Comparison of ENCODE assay signal across 25 cellular contexts in the genomic region with DNA sequence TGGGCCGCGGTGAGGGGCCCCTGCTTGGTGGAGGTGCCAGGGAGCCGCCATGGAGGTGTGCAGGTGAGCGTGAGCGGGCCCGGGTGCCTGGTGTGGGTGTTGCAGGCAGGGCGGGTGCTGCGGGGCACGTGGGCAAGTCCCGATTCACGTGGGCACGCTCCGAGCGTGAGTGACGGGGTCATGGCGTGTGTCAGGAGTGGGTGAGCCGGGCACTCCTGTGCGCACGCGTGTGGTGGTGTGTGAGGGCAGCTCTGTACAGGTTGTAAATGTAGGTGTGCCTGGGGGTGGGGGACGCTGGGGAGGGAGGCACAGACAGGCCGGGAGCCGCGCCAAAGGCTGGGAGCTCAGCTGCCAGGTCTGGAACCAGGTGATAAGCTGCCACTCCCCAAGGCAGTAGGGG. TPM values are rescaled to one million over a fixed set of nuclear protein-coding genes. Genes with fewer than 3 reads are reported as not detected.
DNase-seq lines count a peak whose midpoint lies in the region; ATAC-seq, FAIRE-seq and TF ChIP-seq lines count a peak whose summit lies in the region.
"Had no signal": no experiment of that assay in that cellular context is flagged by ENCODE, and none has a peak within 500 bp of the region (broad histone marks: within the 10 kb centered on the region; RNA-seq: fewer than 3 reads in every experiment).

No MANE protein-coding gene starts in this region.

- CTCF ChIA-PET in activated CD8-positive, alpha-beta T cell treated with anti-CD3 and anti-CD28 coated beads, Interleukin-2, amount 10 ng/mL, durations not matched to agents 7 days and 5 days (lab: Charles Lee): no interaction called here

- H3K4me3 ChIP-seq in cardiac muscle cell: no peak overlapping the region
- no peak overlapping the region for H3K4me3 ChIP-seq in esophagus muscularis mucosa
- H3K4me3 ChIP-seq in pancreas: no peak overlapping the region
- H3K4me3 ChIP-seq in uterus: no peak overlapping the region
- H3K4me3 ChIP-seq: adrenal gland, thyroid gland had no signal

- 83% methylated on average over 16 of the region's 24 CpGs for WGBS in esophagus muscularis mucosa
- WGBS in pancreas, 2 donors: 70 to 77% methylated on average over 23 to 24 of the region's 24 CpGs

- TF ChIP-seq POLR2A in esophagus muscularis mucosa (IDR thresholded peaks at IDR 0.05; ENCODE audit: low read depth) (no peak), uterus (IDR thresholded peaks at IDR 0.05) (no peak)

- H3K36me3 ChIP-seq in cardiac muscle cell (no peaks in the 10 kb centered on the region), esophagus muscularis mucosa (no peaks in the 10 kb centered on the region), pancreas (no peaks in the 10 kb centered on the region), uterus (no peaks in the 10 kb centered on the region)
- H3K36me3 ChIP-seq: adrenal gland, thyroid gland had no signal

- H3K27ac Mint-ChIP-seq in activated CD8-positive, alpha-beta T cell treated with anti-CD3 and anti-CD28 coated beads, Interleukin-2, amount 10 ng/mL, durations not matched to agents 7 days and 5 days: no peak overlapping the region
- H3K27ac Mint-ChIP-seq: activated T-cell treated with anti-CD3 and anti-CD28 coated beads, Interleukin-2, amount 50 U/mL, for 24 hours; natural killer cell treated with Interleukin-12 subunit alpha and Interleukin-12 subunit beta and Interleukin-15 and Interleukin-18, amount 100 ng/mL, for 72 hours; stimulated activated effector memory CD8-positive, alpha-beta T cell treated with anti-CD3 and anti-CD28 coated beads, Interleukin-12 subunit alpha, Interleukin-12 subunit beta, amount 100 ng/mL, for 72 hours had no signal

- H3K4me3 Mint-ChIP-seq in activated CD8-positive, alpha-beta T cell treated with anti-CD3 and anti-CD28 coated beads, Interleukin-2, amount 10 ng/mL, durations not matched to agents 7 days and 5 days: no peak overlapping the region
- H3K4me3 Mint-ChIP-seq: activated T-cell treated with anti-CD3 and anti-CD28 coated beads, Interleukin-2, amount 50 U/mL, for 24 hours; natural killer cell treated with Interleukin-12 subunit alpha and Interleukin-12 subunit beta and Interleukin-15 and Interleukin-18, amount 100 ng/mL, for 72 hours; stimulated activated effector memory CD8-positive, alpha-beta T cell treated with anti-CD3 and anti-CD28 coated beads, Interleukin-12 subunit alpha, Interleukin-12 subunit beta, amount 100 ng/mL, for 72 hours had no signal

- no peak for TF ChIP-seq EP300 in esophagus muscularis mucosa (IDR thresholded peaks at IDR 0.05)

- POLR2A ChIA-PET in activated CD8-positive, alpha-beta T cell treated with anti-CD3 and anti-CD28 coated beads, Interleukin-2, amount 10 ng/mL, durations not matched to agents 7 days and 5 days (lab: Charles Lee): no interaction called here

- no peaks in the 10 kb centered on the region for H3K36me3 Mint-ChIP-seq in activated CD8-positive, alpha-beta T cell treated with anti-CD3 and anti-CD28 coated beads, Interleukin-2, amount 10 ng/mL, durations not matched to agents 7 days and 5 days (ENCODE audit: low read depth)
- H3K36me3 Mint-ChIP-seq: natural killer cell treated with Interleukin-12 subunit alpha and Interleukin-12 subunit beta and Interleukin-15 and Interleukin-18, amount 100 ng/mL, for 72 hours had no signal

- no peak for TF ChIP-seq CTCF in cardiac muscle cell (IDR thresholded peaks at IDR 0.05; ENCODE audit: low read depth, low read length)
- no peak for TF ChIP-seq CTCF in esophagus muscularis mucosa (IDR thresholded peaks at IDR 0.05)
- TF ChIP-seq CTCF in pancreas (IDR thresholded peaks at IDR 0.05): no peak
- TF ChIP-seq CTCF in uterus (IDR thresholded peaks at IDR 0.05): no peak

- peaks cover 37% of the 10 kb centered on the region for H3K4me1 ChIP-seq in cardiac muscle cell (ENCODE audit: low read depth)
- peaks cover 24 to 93% (median 87%) of the 10 kb centered on the region in 4 donors for H3K4me1 ChIP-seq in esophagus muscularis mucosa
- H3K4me1 ChIP-seq in pancreas: no peaks in the 10 kb centered on the region
- peaks cover 0 to 6% of the 10 kb centered on the region in 2 donors for H3K4me1 ChIP-seq in uterus

- FAIRE-seq in pancreas (lab: Jason Lieb, UNC): no peak
- FAIRE-seq: GM12892 had no signal

- peaks cover 2% of the 10 kb centered on the region for H3K4me1 Mint-ChIP-seq in activated CD8-positive, alpha-beta T cell treated with anti-CD3 and anti-CD28 coated beads, Interleukin-2, amount 10 ng/mL, durations not matched to agents 7 days and 5 days (ENCODE audit: low read depth)

- H3K27me3 ChIP-seq in cardiac muscle cell: no peaks in the 10 kb centered on the region
- H3K27me3 ChIP-seq in esophagus muscularis mucosa: no peaks in the 10 kb centered on the region
- no peaks in the 10 kb centered on the region for H3K27me3 ChIP-seq in pancreas
- no peaks in the 10 kb centered on the region for H3K27me3 ChIP-seq in uterus
- H3K27me3 ChIP-seq: adrenal gland, BE2C, thyroid gland had no signal

- H3K9me3 ChIP-seq in cardiac muscle cell (ENCODE audit: low read depth) (no peaks in the 10 kb centered on the region), esophagus muscularis mucosa (no peaks in the 10 kb centered on the region), pancreas (no peaks in the 10 kb centered on the region), uterus (no peaks in the 10 kb centered on the region)
- H3K9me3 ChIP-seq: adrenal gland, BE2C, thyroid gland had no signal

- no peaks in the 10 kb centered on the region for H3K9me3 Mint-ChIP-seq in activated CD8-positive, alpha-beta T cell treated with anti-CD3 and anti-CD28 coated beads, Interleukin-2, amount 10 ng/mL, durations not matched to agents 7 days and 5 days (ENCODE audit: insufficient read depth)
- H3K9me3 Mint-ChIP-seq: activated T-cell treated with anti-CD3 and anti-CD28 coated beads, Interleukin-2, amount 50 U/mL, for 24 hours; natural killer cell treated with Interleukin-12 subunit alpha and Interleukin-12 subunit beta and Interleukin-15 and Interleukin-18, amount 100 ng/mL, for 72 hours; stimulated activated effector memory CD8-positive, alpha-beta T cell treated with anti-CD3 and anti-CD28 coated beads, Interleukin-12 subunit alpha, Interleukin-12 subunit beta, amount 100 ng/mL, for 72 hours had no signal

- H3K27ac ChIP-seq in cardiac muscle cell (peak overlapping the region; percentile 99), esophagus muscularis mucosa (replicated peaks in 1 of 4) (peak overlapping the region; percentile 95 to 97 (median 96)), pancreas (peak overlapping the region in 3 of 4 donors; percentile 2 to 70 (median 45)), uterus (peak overlapping the region; percentile 93 to 95)
- H3K27ac ChIP-seq: KMS-11 had no signal

- no peaks in the 10 kb centered on the region for H3K27me3 Mint-ChIP-seq in activated CD8-positive, alpha-beta T cell treated with anti-CD3 and anti-CD28 coated beads, Interleukin-2, amount 10 ng/mL, durations not matched to agents 7 days and 5 days (ENCODE audit: low read depth)
- H3K27me3 Mint-ChIP-seq: activated T-cell treated with anti-CD3 and anti-CD28 coated beads, Interleukin-2, amount 50 U/mL, for 24 hours; natural killer cell treated with Interleukin-12 subunit alpha and Interleukin-12 subunit beta and Interleukin-15 and Interleukin-18, amount 100 ng/mL, for 72 hours had no signal

- no peak for DNase-seq in cardiac muscle cell (ENCODE audit: low read depth in 1 of 2, low spot score in 1 of 2)
- no peak for DNase-seq in left ventricle myocardium superior
- DNase-seq in esophagus muscularis mucosa (ENCODE audit: extremely low spot score): no peak
- DNase-seq in pancreas: peak in 4 of 6 donors; percentile 61 to 87 (median 76)
- DNase-seq in uterus: no peak
- no peak for DNase-seq in HuH-7.5 (ENCODE audit: low spot score)
- DNase-seq in activated CD8-positive, alpha-beta T cell treated with anti-CD3 and anti-CD28 coated beads, Interleukin-2, amount 10 ng/mL, durations not matched to agents 7 days and 5 days: no peak
- no peak for DNase-seq in occipital lobe (lab: John Stamatoyannopoulos, UW)
- DNase-seq: activated CD8-positive, alpha-beta memory T cell treated with anti-CD3 and anti-CD28 coated beads for 24 hours; activated naive CD4-positive, alpha-beta T cell; activated T-cell treated with anti-CD3 and anti-CD28 coated beads, Interleukin-2, amount 50 U/mL, for 24 hours; adrenal gland; BE2C; COR-L47; DND-41; effector CD4-positive, alpha-beta T cell; NCI-H1694; NCI-H748 treated with DMSO at 0.1 percent for 48 hours; SIG-M5; stimulated activated CD4-positive, alpha-beta T cell treated with anti-CD3 and anti-CD28 coated beads, Interleukin-2, amount 100 ng/mL, for 24 hours; thyroid gland had no signal

- intact Hi-C loops in left ventricle myocardium superior (cut with micrococcal nuclease): no loop called here
- intact Hi-C loops in esophagus muscularis mucosa (cut with DNase I): no loop called here
- intact Hi-C loops in pancreas (cut with DNase I): no loop called here
- intact Hi-C loops in uterus (cut with DNase I; ENCODE audit: low total_unique reads): no loop called here

- no peak for ATAC-seq in left ventricle myocardium superior
- ATAC-seq in pancreas: peak; percentile 63 to 76 (median 65)
- no peak for ATAC-seq in activated CD8-positive, alpha-beta T cell treated with anti-CD3 and anti-CD28 coated beads, Interleukin-2, amount 10 ng/mL, durations not matched to agents 7 days and 5 days
- ATAC-seq: natural killer cell treated with Interleukin-12 subunit alpha and Interleukin-12 subunit beta and Interleukin-15 and Interleukin-18, amount 100 ng/mL, for 72 hours; stimulated activated effector memory CD8-positive, alpha-beta T cell treated with anti-CD3 and anti-CD28 coated beads, Interleukin-12 subunit alpha, Interleukin-12 subunit beta, amount 100 ng/mL, for 72 hours had no signal

RNA-seq across cellular contexts. Expression of a gene that starts 9.4 kb away (rescaled TPM):
- total RNA-seq in cardiac muscle cell (55.6 and 55.7 TPM in 2 replicates), left ventricle myocardium superior (4.1 TPM), esophagus muscularis mucosa (100 to 1,000 TPM; 100 to 206 (median 122) TPM), pancreas (1 to 10 TPM; 3.0 to 8.6 (median 5.5) TPM), uterus (10 to 100 TPM in 3 of 4 donors, 1 to 10 TPM in 1; 4.1 to 99.3 (median 39.0) TPM), occipital lobe (206 TPM)
- polyA plus RNA-seq in cardiac muscle cell (48.3 and 55.4 TPM in 2 replicates), pancreas (1 to 10 TPM; 4.7 to 4.8 TPM)
- total RNA-seq in activated CD8-positive, alpha-beta T cell treated with anti-CD3 and anti-CD28 coated beads, Interleukin-2, amount 10 ng/mL, durations not matched to agents 7 days and 5 days: 1 to 10 TPM; 3.3 TPM

Comparison
In these comparisons a context has a peak if more than half of its experiments do, and no peak if none do; other contexts are left out.
1. DNase-seq: peak in pancreas (4 of 6); none in cardiac muscle cell (0 of 2), left ventricle myocardium superior (single experiment), esophagus muscularis mucosa (single experiment), uterus (0 of 2), HuH-7.5 (single experiment), activated CD8-positive, alpha-beta T cell treated with anti-CD3 and anti-CD28 coated beads, Interleukin-2, amount 10 ng/mL, durations not matched to agents 7 days and 5 days (single experiment) and occipital lobe (single experiment).
2. H3K27ac ChIP-seq: peak in every context shown above with its lines; median percentile 99 in cardiac muscle cell; 96 in esophagus muscularis mucosa; 94 in uterus; 45 in pancreas.
3. ATAC-seq: peak in pancreas (4 of 4); none in left ventricle myocardium superior (single experiment) and activated CD8-positive, alpha-beta T cell treated with anti-CD3 and anti-CD28 coated beads, Interleukin-2, amount 10 ng/mL, durations not matched to agents 7 days and 5 days (single experiment).